1 cellular context compared by ENCODE assay signal in genomic region chr10:88531383-88532092, GRCh38.
TF ChIP-seq lines count a peak whose summit lies in the region.

No MANE protein-coding gene starts in this region.

TF ChIP-seq in HepG2, 621 proteins besides CTCF, POLR2A, EP300 and RAD21 (continued from another document):
- TF ChIP-seq ZNF318 (CRISPR knock-in tag; IDR thresholded peaks at IDR 0.05) (no peak), ZBTB7A (CRISPR knock-in tag; IDR thresholded peaks at IDR 0.05) (no peak), CERS6 (CRISPR knock-in tag; IDR thresholded peaks at IDR 0.05) (no peak), ZNF850 (CRISPR knock-in tag; conservative IDR thresholded peaks at IDR 0.05) (no peak), ZSCAN9 (CRISPR knock-in tag; IDR thresholded peaks at IDR 0.05; ENCODE audit: borderline replicate concordance) (no peak), ZNF709 (CRISPR knock-in tag; IDR thresholded peaks at IDR 0.05) (no peak), ZSCAN22 (CRISPR knock-in tag; IDR thresholded peaks at IDR 0.05) (no peak), NFE2L1 (CRISPR knock-in tag; IDR thresholded peaks at IDR 0.05; ENCODE audit: borderline replicate concordance) (no peak), ZC3H13 (CRISPR knock-in tag; IDR thresholded peaks at IDR 0.05) (no peak), MTF1 (CRISPR knock-in tag; IDR thresholded peaks at IDR 0.05) (no peak), SATB2 (CRISPR knock-in tag; IDR thresholded peaks at IDR 0.05) (no peak), THAP7 (CRISPR knock-in tag; IDR thresholded peaks at IDR 0.05) (no peak), REXO4 (CRISPR knock-in tag; IDR thresholded peaks at IDR 0.05; ENCODE audit: borderline replicate concordance) (no peak), PLRG1 (conservative IDR thresholded peaks at IDR 0.05) (no peak), IKZF4 (CRISPR knock-in tag; IDR thresholded peaks at IDR 0.05; ENCODE audit: borderline replicate concordance, low read depth, not compliant biosample characterization) (no peak), CENPT (CRISPR knock-in tag; IDR thresholded peaks at IDR 0.05; ENCODE audit: low read depth) (no peak)
- TF ChIP-seq, protein P1, sequence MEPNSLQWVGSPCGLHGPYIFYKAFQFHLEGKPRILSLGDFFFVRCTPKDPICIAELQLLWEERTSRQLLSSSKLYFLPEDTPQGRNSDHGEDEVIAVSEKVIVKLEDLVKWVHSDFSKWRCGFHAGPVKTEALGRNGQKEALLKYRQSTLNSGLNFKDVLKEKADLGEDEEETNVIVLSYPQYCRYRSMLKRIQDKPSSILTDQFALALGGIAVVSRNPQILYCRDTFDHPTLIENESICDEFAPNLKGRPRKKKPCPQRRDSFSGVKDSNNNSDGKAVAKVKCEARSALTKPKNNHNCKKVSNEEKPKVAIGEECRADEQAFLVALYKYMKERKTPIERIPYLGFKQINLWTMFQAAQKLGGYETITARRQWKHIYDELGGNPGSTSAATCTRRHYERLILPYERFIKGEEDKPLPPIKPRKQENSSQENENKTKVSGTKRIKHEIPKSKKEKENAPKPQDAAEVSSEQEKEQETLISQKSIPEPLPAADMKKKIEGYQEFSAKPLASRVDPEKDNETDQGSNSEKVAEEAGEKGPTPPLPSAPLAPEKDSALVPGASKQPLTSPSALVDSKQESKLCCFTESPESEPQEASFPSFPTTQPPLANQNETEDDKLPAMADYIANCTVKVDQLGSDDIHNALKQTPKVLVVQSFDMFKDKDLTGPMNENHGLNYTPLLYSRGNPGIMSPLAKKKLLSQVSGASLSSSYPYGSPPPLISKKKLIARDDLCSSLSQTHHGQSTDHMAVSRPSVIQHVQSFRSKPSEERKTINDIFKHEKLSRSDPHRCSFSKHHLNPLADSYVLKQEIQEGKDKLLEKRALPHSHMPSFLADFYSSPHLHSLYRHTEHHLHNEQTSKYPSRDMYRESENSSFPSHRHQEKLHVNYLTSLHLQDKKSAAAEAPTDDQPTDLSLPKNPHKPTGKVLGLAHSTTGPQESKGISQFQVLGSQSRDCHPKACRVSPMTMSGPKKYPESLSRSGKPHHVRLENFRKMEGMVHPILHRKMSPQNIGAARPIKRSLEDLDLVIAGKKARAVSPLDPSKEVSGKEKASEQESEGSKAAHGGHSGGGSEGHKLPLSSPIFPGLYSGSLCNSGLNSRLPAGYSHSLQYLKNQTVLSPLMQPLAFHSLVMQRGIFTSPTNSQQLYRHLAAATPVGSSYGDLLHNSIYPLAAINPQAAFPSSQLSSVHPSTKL (CRISPR knock-in tag; IDR thresholded peaks at IDR 0.05) = no peak
- TF ChIP-seq, protein P2, sequence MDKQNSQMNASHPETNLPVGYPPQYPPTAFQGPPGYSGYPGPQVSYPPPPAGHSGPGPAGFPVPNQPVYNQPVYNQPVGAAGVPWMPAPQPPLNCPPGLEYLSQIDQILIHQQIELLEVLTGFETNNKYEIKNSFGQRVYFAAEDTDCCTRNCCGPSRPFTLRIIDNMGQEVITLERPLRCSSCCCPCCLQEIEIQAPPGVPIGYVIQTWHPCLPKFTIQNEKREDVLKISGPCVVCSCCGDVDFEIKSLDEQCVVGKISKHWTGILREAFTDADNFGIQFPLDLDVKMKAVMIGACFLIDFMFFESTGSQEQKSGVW (CRISPR knock-in tag; IDR thresholded peaks at IDR 0.05; ENCODE audit: borderline replicate concordance) = no peak
